ENCODE assay signal across 10 cellular contexts in the genomic region with DNA sequence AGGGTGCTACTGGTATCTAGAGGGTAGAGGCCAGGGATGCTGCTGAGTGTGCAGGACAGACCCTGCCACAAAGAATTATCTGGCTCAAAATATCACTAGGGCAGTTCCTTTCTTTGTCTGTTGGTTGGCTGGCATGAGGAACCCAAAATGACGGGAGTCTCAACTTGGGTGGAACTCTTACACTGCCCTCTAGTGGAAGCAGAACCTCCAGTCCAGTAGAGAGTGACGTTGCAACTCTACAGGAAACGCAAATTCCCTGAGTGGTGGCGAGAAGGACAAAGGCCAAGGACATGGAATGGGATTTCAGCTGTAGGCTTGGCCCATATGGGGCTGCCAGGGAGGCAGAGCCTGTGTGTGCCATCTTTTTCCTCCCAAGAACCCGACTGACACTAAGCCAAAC. TPM values are rescaled to one million over a fixed set of nuclear protein-coding genes. Genes with fewer than 3 reads are reported as not detected.
A peak's percentile ranks its signal among the peaks of the same experiment; 100 is the strongest.
DNase-seq lines count a peak whose midpoint lies in the region; ATAC-seq and TF ChIP-seq lines count a peak whose summit lies in the region.
"Had no signal": no experiment of that assay in that cellular context is flagged by ENCODE, and none has a peak within 500 bp of the region (broad histone marks: within the 10 kb centered on the region; RNA-seq: fewer than 3 reads in every experiment).

No MANE protein-coding gene starts in this region.

- H3K36me3 Mint-ChIP-seq in mesothelial cell of epicardium, result no peaks in the 10 kb centered on the region

- no peak for ATAC-seq in HG02852 (IDR thresholded peaks at IDR 0.05; ENCODE audit: unreplicated experiment)

- H3K27ac Mint-ChIP-seq in mesothelial cell of epicardium, result no peak overlapping the region

- TF ChIP-seq CTCF in HL-60 (IDR thresholded peaks at IDR 0.05; ENCODE audit: insufficient read depth, low read length), result no peak
- peak; percentile 17 for TF ChIP-seq CTCF in astrocyte of the spinal cord (IDR thresholded peaks at IDR 0.05; ENCODE audit: low read depth, low read length)
- peak; percentile 25 for TF ChIP-seq CTCF in mesothelial cell of epicardium (IDR thresholded peaks at IDR 0.05; ENCODE audit: unreplicated experiment)

- H3K27me3 Mint-ChIP-seq in mesothelial cell of epicardium (ENCODE audit: low read depth), result no peaks in the 10 kb centered on the region

- peaks cover under 1% of the 10 kb centered on the region for H3K4me1 Mint-ChIP-seq in mesothelial cell of epicardium

- H3K4me3 ChIP-seq in HL-60 (replicated peaks; ENCODE audit: insufficient read depth, low read length) (no peak overlapping the region), astrocyte of the spinal cord (ENCODE audit: low read depth, low read length) (no peak overlapping the region)

- in situ Hi-C loops in astrocyte of the spinal cord (cut with HindIII; ENCODE audit: low sequenced_read_pairs), result no loop called here

- H3K27me3 ChIP-seq in HL-60 (ENCODE audit: insufficient read depth, poor library complexity, severe bottlenecking), result peaks cover 2% of the 10 kb centered on the region

- H3K27ac ChIP-seq in HL-60 (replicated peaks), result no peak overlapping the region

- DNase-seq in ELF-1 (ENCODE audit: low read depth, low spot score), result peak; percentile 61
- DNase-seq in HL-60 (ENCODE audit: low read depth in 1 of 2, low spot score in 1 of 2), result peak; percentile 4 to 35
- DNase-seq in astrocyte of the spinal cord (ENCODE audit: low read depth, low spot score), result no peak
- DNase-seq in mesothelial cell of epicardium (ENCODE audit: low spot score in 2 of 2, unreplicated experiment in 2 of 2), result no peak
- DNase-seq in NCI-H2081 treated with DMSO at 0.1 percent for 48 hours (lab: John Stamatoyannopoulos, UW), result no peak
- DNase-seq in GM03348 (ENCODE audit: low spot score), result no peak
- DNase-seq in activated T-cell treated with anti-CD3 and anti-CD28 coated beads, Interleukin-2, amount 50 U/mL, for 1 hour, result no peak
- DNase-seq: activated naive CD4-positive, alpha-beta T cell; SHP77 treated with DMSO at 0.1 percent for 48 hours had no signal

- peaks cover 5% of the 10 kb centered on the region for H3K9me3 Mint-ChIP-seq in mesothelial cell of epicardium

- no peak overlapping the region for H3K4me3 Mint-ChIP-seq in mesothelial cell of epicardium

RNA-seq across cellular contexts. Expression of gene COPS8, which starts 47.1 kb away (rescaled TPM):
- 54.5 to 59.8 TPM (median 59.7 TPM) in 3 replicates for total RNA-seq in mesothelial cell of epicardium

Comparison
In these comparisons a context has a peak if more than half of its experiments do, and no peak if none do; other contexts are left out.
1. DNase-seq: peak in ELF-1 (single experiment) and HL-60 (2 of 2); none in astrocyte of the spinal cord (single experiment), mesothelial cell of epicardium (0 of 2), NCI-H2081 treated with DMSO at 0.1 percent for 48 hours (single experiment), GM03348 (single experiment) and activated T-cell treated with anti-CD3 and anti-CD28 coated beads, Interleukin-2, amount 50 U/mL, for 1 hour (single experiment).